In genomic region chr6:159102373-159103160, GRCh38 we compare ENCODE assay signal across 23 cellular contexts. TPM values are rescaled to one million over a fixed set of nuclear protein-coding genes. Genes with fewer than 3 reads are reported as not detected.
A peak's percentile ranks its signal among the peaks of the same experiment; 100 is the strongest.
DNase-seq lines count a peak whose midpoint lies in the region; ATAC-seq and TF ChIP-seq lines count a peak whose summit lies in the region.
"Had no signal": no experiment of that assay in that cellular context is flagged by ENCODE, and none has a peak within 500 bp of the region (broad histone marks: within the 10 kb centered on the region; RNA-seq: fewer than 3 reads in every experiment).

No MANE protein-coding gene starts in this region.

- no peak for ATAC-seq in CD4-positive, CD25-positive, alpha-beta regulatory T cell (ENCODE audit: low read depth in 2 of 2)
- no peak for ATAC-seq in memory B cell (ENCODE audit: low read depth)
- ATAC-seq: upper lobe of right lung had no signal

- H3K27ac ChIP-seq in CD4-positive, CD25-positive, alpha-beta regulatory T cell (ENCODE audit: insufficient read depth, low read length, poor library complexity, severe bottlenecking): no peak overlapping the region
- H3K27ac ChIP-seq in breast epithelium: no peak overlapping the region
- H3K27ac ChIP-seq: 22Rv1, prostate gland, RWPE1, stomach, upper lobe of right lung had no signal

- H3K4me1 ChIP-seq in CD4-positive, CD25-positive, alpha-beta regulatory T cell (ENCODE audit: control insufficient read depth, insufficient read depth, low read length, poor library complexity, severe bottlenecking): peaks cover 55% of the 10 kb centered on the region
- H3K4me1 ChIP-seq in breast epithelium: peaks cover 3 to 14% of the 10 kb centered on the region in 2 donors
- H3K4me1 ChIP-seq: prostate gland had no signal

- no peak for TF ChIP-seq POLR2A in breast epithelium (IDR thresholded peaks at IDR 0.05)

- intact Hi-C loops in activated T-helper 2 cell treated with anti-CD3 and anti-CD28 coated beads, Interferon-gamma antibody, Interleukin-2, Interleukin-4, amounts not matched to agents 10 μg/mL and 5 μg/mL and 100 μg/mL, durations not matched to agents 14 hours and 24 hours and 36 hours (cut with micrococcal nuclease): loop anchor here (10.0 kb wide), 1 partner anchor 288 kb away; the partner anchor contains the start of gene EZR
- intact Hi-C loops in breast epithelium (cut with DNase I; ENCODE audit: low total_unique reads): no loop called here

- H3K27ac Mint-ChIP-seq in CD4-positive, CD25-positive, alpha-beta regulatory T cell: peak overlapping the region in 2 of 3 donors; percentile 73 to 83
- H3K27ac Mint-ChIP-seq in activated T-helper 2 cell treated with anti-CD3 and anti-CD28 coated beads, Interferon-gamma antibody, Interleukin-2, Interleukin-4, amounts not matched to agents 10 μg/mL and 5 μg/mL and 100 μg/mL, durations not matched to agents 14 hours and 24 hours and 36 hours: peak overlapping the region; percentile 5
- H3K27ac Mint-ChIP-seq in memory B cell: peak overlapping the region; percentile 99
- H3K27ac Mint-ChIP-seq: activated naive CD4-positive, alpha-beta T cell treated with anti-CD3 and anti-CD28 coated beads, Interleukin-2, amount 10 ng/mL, durations not matched to agents 7 days and 5 days; nephron had no signal

- peak overlapping the region in 1 of 4 donors; percentile 53 for H3K4me3 Mint-ChIP-seq in CD4-positive, CD25-positive, alpha-beta regulatory T cell
- no peak overlapping the region for H3K4me3 Mint-ChIP-seq in activated T-helper 2 cell treated with anti-CD3 and anti-CD28 coated beads, Interferon-gamma antibody, Interleukin-2, Interleukin-4, amounts not matched to agents 10 μg/mL and 5 μg/mL and 100 μg/mL, durations not matched to agents 14 hours and 24 hours and 36 hours (ENCODE audit: low read depth)
- no peak overlapping the region for H3K4me3 Mint-ChIP-seq in memory B cell
- H3K4me3 Mint-ChIP-seq: activated naive CD4-positive, alpha-beta T cell treated with anti-CD3 and anti-CD28 coated beads, Interleukin-2, amount 10 ng/mL, durations not matched to agents 7 days and 5 days; nephron had no signal

- H3K27me3 ChIP-seq in CD4-positive, CD25-positive, alpha-beta regulatory T cell (ENCODE audit: control insufficient read depth, insufficient read depth, low read length): no peaks in the 10 kb centered on the region
- no peaks in the 10 kb centered on the region for H3K27me3 ChIP-seq in breast epithelium
- H3K27me3 ChIP-seq: upper lobe of right lung had no signal

- no peak for TF ChIP-seq CTCF in breast epithelium (IDR thresholded peaks at IDR 0.05)

- H3K4me1 Mint-ChIP-seq in CD4-positive, CD25-positive, alpha-beta regulatory T cell: peaks cover 19 to 88% (median 55%) of the 10 kb centered on the region in 4 donors
- peaks cover 77% of the 10 kb centered on the region for H3K4me1 Mint-ChIP-seq in activated T-helper 2 cell treated with anti-CD3 and anti-CD28 coated beads, Interferon-gamma antibody, Interleukin-2, Interleukin-4, amounts not matched to agents 10 μg/mL and 5 μg/mL and 100 μg/mL, durations not matched to agents 14 hours and 24 hours and 36 hours (ENCODE audit: low read depth)
- peaks cover 59% of the 10 kb centered on the region for H3K4me1 Mint-ChIP-seq in memory B cell

- peaks cover 0 to 1% (median 0%) of the 10 kb centered on the region in 7 donors for H3K9me3 Mint-ChIP-seq in CD4-positive, CD25-positive, alpha-beta regulatory T cell
- H3K9me3 Mint-ChIP-seq in activated T-helper 2 cell treated with anti-CD3 and anti-CD28 coated beads, Interferon-gamma antibody, Interleukin-2, Interleukin-4, amounts not matched to agents 10 μg/mL and 5 μg/mL and 100 μg/mL, durations not matched to agents 14 hours and 24 hours and 36 hours: no peaks in the 10 kb centered on the region
- no peaks in the 10 kb centered on the region for H3K9me3 Mint-ChIP-seq in memory B cell
- H3K9me3 Mint-ChIP-seq: activated naive CD4-positive, alpha-beta T cell treated with anti-CD3 and anti-CD28 coated beads, Interleukin-2, amount 10 ng/mL, durations not matched to agents 7 days and 5 days; nephron had no signal

- no peak overlapping the region for H3K4me3 ChIP-seq in CD4-positive, CD25-positive, alpha-beta regulatory T cell (ENCODE audit: low read depth, low read length)
- H3K4me3 ChIP-seq in breast epithelium: no peak overlapping the region
- H3K4me3 ChIP-seq: HAP-1, prostate gland, stomach, upper lobe of right lung had no signal

- H3K9me3 ChIP-seq in CD4-positive, CD25-positive, alpha-beta regulatory T cell (ENCODE audit: control insufficient read depth in 2 of 2, low read length in 2 of 2): no peaks in the 10 kb centered on the region
- no peaks in the 10 kb centered on the region for H3K9me3 ChIP-seq in breast epithelium
- H3K9me3 ChIP-seq: HAP-1, prostate gland, stomach, upper lobe of right lung had no signal

- H3K36me3 Mint-ChIP-seq in CD4-positive, CD25-positive, alpha-beta regulatory T cell: no peaks in the 10 kb centered on the region
- H3K36me3 Mint-ChIP-seq in activated T-helper 2 cell treated with anti-CD3 and anti-CD28 coated beads, Interferon-gamma antibody, Interleukin-2, Interleukin-4, amounts not matched to agents 10 μg/mL and 5 μg/mL and 100 μg/mL, durations not matched to agents 14 hours and 24 hours and 36 hours (ENCODE audit: low read depth): no peaks in the 10 kb centered on the region
- no peaks in the 10 kb centered on the region for H3K36me3 Mint-ChIP-seq in memory B cell

- no peaks in the 10 kb centered on the region for H3K36me3 ChIP-seq in CD4-positive, CD25-positive, alpha-beta regulatory T cell (ENCODE audit: control insufficient read depth, insufficient read depth, low read length)
- no peaks in the 10 kb centered on the region for H3K36me3 ChIP-seq in breast epithelium
- H3K36me3 ChIP-seq: HAP-1, prostate gland, stomach, upper lobe of right lung had no signal

- H3K27me3 Mint-ChIP-seq in CD4-positive, CD25-positive, alpha-beta regulatory T cell: no peaks in the 10 kb centered on the region
- H3K27me3 Mint-ChIP-seq in activated T-helper 2 cell treated with anti-CD3 and anti-CD28 coated beads, Interferon-gamma antibody, Interleukin-2, Interleukin-4, amounts not matched to agents 10 μg/mL and 5 μg/mL and 100 μg/mL, durations not matched to agents 14 hours and 24 hours and 36 hours (ENCODE audit: low read depth): no peaks in the 10 kb centered on the region
- no peaks in the 10 kb centered on the region for H3K27me3 Mint-ChIP-seq in memory B cell

- DNase-seq in DMS79 treated with DMSO at 0.1 percent for 48 hours (lab: John Stamatoyannopoulos, UW): peak; percentile 13
- DNase-seq in DMS79 (lab: John Stamatoyannopoulos, UW): no peak
- DNase-seq in CD4-positive, CD25-positive, alpha-beta regulatory T cell: no peak
- DNase-seq in activated T-helper 2 cell treated with anti-CD3 and anti-CD28 coated beads, Interferon-gamma antibody, Interleukin-2, Interleukin-4, amounts not matched to agents 10 μg/mL and 5 μg/mL and 100 μg/mL, durations not matched to agents 14 hours and 24 hours and 36 hours (ENCODE audit: low spot score): no peak
- peak in 1 of 2 donors; percentile 9 for DNase-seq in memory B cell (ENCODE audit: low spot score in 2 of 2)
- DNase-seq in breast epithelium (ENCODE audit: low spot score in 2 of 2): no peak
- no peak for DNase-seq in anterior cingulate cortex (lab: John Stamatoyannopoulos, UW)
- no peak for DNase-seq in GM03348 (ENCODE audit: low spot score)
- DNase-seq: activated naive CD4-positive, alpha-beta T cell treated with anti-CD3 and anti-CD28 coated beads, Interleukin-2, amount 10 ng/mL, durations not matched to agents 7 days and 5 days; Karpas-422; mesenchymal stem cell; NCI-H1930; NK-92 treated with Interleukin-12 subunit alpha and Interleukin-12 subunit beta, amount 100 ng/mL, for 24 hours; small intestine; stomach; T1000; upper lobe of right lung had no signal

RNA-seq across cellular contexts. Expression of gene TAGAP, which starts 57.8 kb away (rescaled TPM):
- 330 TPM for total RNA-seq in CD4-positive, CD25-positive, alpha-beta regulatory T cell
- polyA plus RNA-seq in CD4-positive, CD25-positive, alpha-beta regulatory T cell: 100 to 1,000 TPM; 105 to 191 (median 161) TPM
- 34.3 and 38.1 TPM in 2 replicates for total RNA-seq in activated T-helper 2 cell treated with anti-CD3 and anti-CD28 coated beads, Interferon-gamma antibody, Interleukin-2, Interleukin-4, amounts not matched to agents 10 μg/mL and 5 μg/mL and 100 μg/mL, durations not matched to agents 14 hours and 24 hours and 36 hours
- total RNA-seq in breast epithelium: 1 to 10 TPM; 2.9 to 4.2 (median 4.1) TPM
- total RNA-seq: fibroblast of lung had no signal
- polyA plus RNA-seq: fibroblast of lung had no signal

Comparison
In these comparisons a context has a peak if more than half of its experiments do, and no peak if none do; other contexts are left out.
1. H3K27ac Mint-ChIP-seq: peak in every context shown above with its lines; median percentile 99 in memory B cell; 78 in CD4-positive, CD25-positive, alpha-beta regulatory T cell; 5 in activated T-helper 2 cell treated with anti-CD3 and anti-CD28 coated beads, Interferon-gamma antibody, Interleukin-2, Interleukin-4, amounts not matched to agents 10 μg/mL and 5 μg/mL and 100 μg/mL, durations not matched to agents 14 hours and 24 hours and 36 hours.